Comparison of ENCODE assay signal across 13 cellular contexts in the genomic region with DNA sequence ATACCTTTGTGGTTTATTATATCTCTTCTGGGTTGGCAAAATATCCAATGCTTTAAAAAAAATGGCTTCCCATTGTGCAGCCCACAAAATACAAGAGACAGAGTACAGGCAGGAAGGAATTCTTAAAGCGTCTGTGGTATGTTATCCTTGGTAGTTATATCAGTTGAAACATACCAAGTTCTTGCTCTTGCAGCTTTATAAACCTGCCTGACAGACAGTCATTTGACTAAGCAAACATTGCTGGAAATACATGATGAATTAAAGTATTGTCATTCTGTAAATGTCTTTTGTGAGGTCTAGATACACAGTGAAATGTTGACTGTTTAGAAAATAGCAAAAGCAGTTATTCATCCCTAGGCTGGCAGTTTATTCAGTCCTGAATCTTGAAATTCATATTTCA. TPM values are rescaled to one million over a fixed set of nuclear protein-coding genes. Genes with fewer than 3 reads are reported as not detected.
DNase-seq lines count a peak whose midpoint lies in the region; FAIRE-seq and TF ChIP-seq lines count a peak whose summit lies in the region.
"Had no signal": no experiment of that assay in that cellular context is flagged by ENCODE, and none has a peak within 500 bp of the region (broad histone marks: within the 10 kb centered on the region; RNA-seq: fewer than 3 reads in every experiment).

No MANE protein-coding gene starts in this region.

- no peaks in the 10 kb centered on the region for H3K36me3 Mint-ChIP-seq in astrocyte (ENCODE audit: low read depth, unreplicated experiment)
- H3K36me3 Mint-ChIP-seq: brain had no signal

- no peak overlapping the region for H2AFZ ChIP-seq in astrocyte (ENCODE audit: low read depth, low read length)
- H2AFZ ChIP-seq in smooth muscle cell (ENCODE audit: low read depth): no peak overlapping the region

- TF ChIP-seq CTCF in astrocyte (IDR thresholded peaks at IDR 0.05; ENCODE audit: insufficient read depth, low read depth, low read length) (no peak), smooth muscle cell (IDR thresholded peaks at IDR 0.05; ENCODE audit: borderline replicate concordance, insufficient read depth, poor library complexity, severe bottlenecking) (no peak), A673 (conservative IDR thresholded peaks at IDR 0.05; ENCODE audit: low read depth, low read length) (no peak), ovary (IDR thresholded peaks at IDR 0.05) (no peak)

- CTCF ChIA-PET in A673 (lab: Charles Lee): no interaction called here

- no peak overlapping the region for H3K4me3 Mint-ChIP-seq in astrocyte (ENCODE audit: unreplicated experiment)

- H3K4me1 Mint-ChIP-seq in astrocyte (ENCODE audit: low read depth, unreplicated experiment): peaks cover 22% of the 10 kb centered on the region

- FAIRE-seq in astrocyte (lab: Jason Lieb, UNC): no peak

- H3K4me1 ChIP-seq in astrocyte (ENCODE audit: insufficient read depth, low read length): peaks cover 5% of the 10 kb centered on the region
- no peaks in the 10 kb centered on the region for H3K4me1 ChIP-seq in smooth muscle cell (ENCODE audit: low read depth)
- no peaks in the 10 kb centered on the region for H3K4me1 ChIP-seq in A673 (ENCODE audit: insufficient read depth, low read length, poor library complexity, severe bottlenecking)
- H3K4me1 ChIP-seq in ovary (ENCODE audit: insufficient read depth): peaks cover 5% of the 10 kb centered on the region

- H3K79me2 ChIP-seq in astrocyte (ENCODE audit: insufficient read depth, low read length) (no peaks in the 10 kb centered on the region), smooth muscle cell (ENCODE audit: low read depth) (no peaks in the 10 kb centered on the region)

- POLR2A ChIA-PET in A673 (lab: Charles Lee; ENCODE audit: low non-redundant PET): no interaction called here

- no peak for TF ChIP-seq POLR2A in ovary (IDR thresholded peaks at IDR 0.05)

- peak; percentile 25 for DNase-seq in LoVo (ENCODE audit: low spot score)
- DNase-seq in astrocyte (ENCODE audit: low read depth): peak; percentile 67
- DNase-seq in iris pigment epithelial cell (ENCODE audit: low read depth): peak; percentile 79
- no peak for DNase-seq in smooth muscle cell (lab: John Stamatoyannopoulos, UW; ENCODE audit: unreplicated experiment)
- DNase-seq in A673 (ENCODE audit: low spot score): no peak
- DNase-seq in ovary: no peak
- no peak for DNase-seq in AML-193 (lab: John Stamatoyannopoulos, UW)
- DNase-seq: activated T-cell treated with anti-CD3 and anti-CD28 coated beads for 4 hours, KBM-7, left cardiac atrium, NCI-H2171, posterior cingulate gyrus had no signal

- no peak overlapping the region for H3K9ac ChIP-seq in astrocyte (ENCODE audit: low read length)
- no peak overlapping the region for H3K9ac ChIP-seq in smooth muscle cell (ENCODE audit: low read depth)

- no TSS peak for BruUV-seq in A673 (replicated peaks; lab: Mats Ljungman, UMichigan)

- H3K9me3 Mint-ChIP-seq in astrocyte (ENCODE audit: unreplicated experiment): no peaks in the 10 kb centered on the region
- H3K9me3 Mint-ChIP-seq: brain had no signal

- intact Hi-C loops in A673 (cut with micrococcal nuclease; ENCODE audit: unreplicated experiment): no loop called here
- intact Hi-C loops in ovary (cut with DNase I): no loop called here

- H3K4me3 ChIP-seq in astrocyte (ENCODE audit: insufficient read depth, low read depth, low read length) (no peak overlapping the region), smooth muscle cell (no peak overlapping the region), A673 (ENCODE audit: low read depth, low read length, poor library complexity, severe bottlenecking) (no peak overlapping the region), ovary (no peak overlapping the region)

- H3K27me3 ChIP-seq in astrocyte (ENCODE audit: insufficient read depth, low read length): no peaks in the 10 kb centered on the region
- H3K27me3 ChIP-seq in smooth muscle cell (ENCODE audit: low read depth): no peaks in the 10 kb centered on the region
- H3K27me3 ChIP-seq in A673 (replicated peaks; ENCODE audit: insufficient read depth, low read depth, low read length, poor library complexity): no peaks in the 10 kb centered on the region
- H3K27me3 ChIP-seq in ovary: no peaks in the 10 kb centered on the region

- peak overlapping the region; percentile 7 for H3K4me2 ChIP-seq in astrocyte (ENCODE audit: low read length)
- H3K4me2 ChIP-seq in smooth muscle cell: peak overlapping the region; percentile 31

- 16% methylated on average over 1 of the region's 1 CpG for WGBS in smooth muscle cell (ENCODE audit: low lambda C conversion rate)
- WGBS in ovary, 3 donors: 5 to 21% (median 12%) methylated on average over 1 of the region's 1 CpG

- H3K9me3 ChIP-seq in astrocyte (ENCODE audit: insufficient read depth, low read depth, low read length) (no peaks in the 10 kb centered on the region), smooth muscle cell (replicated peaks; ENCODE audit: low read depth) (no peaks in the 10 kb centered on the region), A673 (ENCODE audit: low read depth, low read length, poor library complexity, severe bottlenecking) (no peaks in the 10 kb centered on the region), ovary (no peaks in the 10 kb centered on the region)

- H3K27ac ChIP-seq in astrocyte (ENCODE audit: low read depth, low read length) (no peak overlapping the region), smooth muscle cell (ENCODE audit: low read depth) (peak overlapping the region; percentile 42), A673 (ENCODE audit: low read depth, low read length, poor library complexity, severe bottlenecking) (no peak overlapping the region), ovary (no peak overlapping the region)

- no peak for TF ChIP-seq EP300 in ovary (IDR thresholded peaks at IDR 0.05)

- peak overlapping the region; percentile 86 for H3K27ac Mint-ChIP-seq in astrocyte (ENCODE audit: unreplicated experiment)

- H3K36me3 ChIP-seq in astrocyte (ENCODE audit: insufficient read depth, low read length) (no peaks in the 10 kb centered on the region), smooth muscle cell (ENCODE audit: low read depth) (no peaks in the 10 kb centered on the region), A673 (ENCODE audit: insufficient read depth, low read length, poor library complexity, severe bottlenecking) (no peaks in the 10 kb centered on the region), ovary (no peaks in the 10 kb centered on the region)

- no peaks in the 10 kb centered on the region for H3K27me3 Mint-ChIP-seq in astrocyte (ENCODE audit: low read depth, unreplicated experiment)
- H3K27me3 Mint-ChIP-seq: brain had no signal

- H3F3A ChIP-seq in smooth muscle cell (ENCODE audit: low read depth): no peaks in the 10 kb centered on the region

- H4K20me1 ChIP-seq in astrocyte (ENCODE audit: insufficient read depth, low read length) (no peaks in the 10 kb centered on the region), smooth muscle cell (ENCODE audit: low read depth) (no peaks in the 10 kb centered on the region)

RNA-seq across cellular contexts. Expression of a gene that starts 44.8 kb away (rescaled TPM):
- total RNA-seq in astrocyte (21.6 and 22.2 TPM in 2 replicates), smooth muscle cell (27.1 and 28.5 TPM in 2 replicates), A673 (2021) (26.4 and 26.8 TPM in 2 replicates), ovary (10 to 100 TPM; 14.5 to 40.5 (median 28.0) TPM)
- polyA plus RNA-seq in smooth muscle cell (49.9 and 65.4 TPM in 2 replicates), ovary (10 to 100 TPM; 21.0 to 29.8 TPM)

Comparison
In these comparisons a context has a peak if more than half of its experiments do, and no peak if none do; other contexts are left out.
1. DNase-seq: peak in LoVo (single experiment), astrocyte (single experiment) and iris pigment epithelial cell (single experiment); none in smooth muscle cell (single experiment), A673 (single experiment), ovary (0 of 5) and AML-193 (0 of 2).